ENCODE assay signal across 16 cellular contexts in genomic region chr1:204875255-204875654, GRCh38. TPM values are rescaled to one million over a fixed set of nuclear protein-coding genes. Genes with fewer than 3 reads are reported as not detected.
A peak's percentile ranks its signal among the peaks of the same experiment; 100 is the strongest.
DNase-seq lines count a peak whose midpoint lies in the region; TF ChIP-seq lines count a peak whose summit lies in the region.
"Had no signal": no experiment of that assay in that cellular context is flagged by ENCODE, and none has a peak within 500 bp of the region (broad histone marks: within the 10 kb centered on the region; RNA-seq: fewer than 3 reads in every experiment).

No MANE protein-coding gene starts in this region.

- no peak for TF ChIP-seq CTCF in dorsolateral prefrontal cortex (IDR thresholded peaks at IDR 0.05 in 54 of 56, conservative IDR thresholded peaks at IDR 0.05 in 2 of 56; ENCODE audit: low read depth in 1 of 56, partially characterized antibody in 56 of 56)
- no peak for TF ChIP-seq CTCF in prostate gland (IDR thresholded peaks at IDR 0.05)
- no peak for TF ChIP-seq CTCF in ovary (IDR thresholded peaks at IDR 0.05)

- TF ChIP-seq POLR2A in prostate gland (IDR thresholded peaks at IDR 0.05): no peak
- TF ChIP-seq POLR2A in ovary (IDR thresholded peaks at IDR 0.05): no peak

- no peak overlapping the region for H3K4me3 Mint-ChIP-seq in activated CD4-positive, alpha-beta memory T cell treated with anti-CD3 and anti-CD28 coated beads for 36 hours
- H3K4me3 Mint-ChIP-seq: B cell; CD8-positive, alpha-beta T cell had no signal

- intact Hi-C loops in dorsolateral prefrontal cortex (cut with DNase I) (no loop called here), prostate gland (cut with DNase I) (no loop called here), ovary (cut with DNase I) (no loop called here)
- intact Hi-C loops in activated CD4-positive, alpha-beta memory T cell treated with anti-CD3 and anti-CD28 coated beads for 36 hours (cut with micrococcal nuclease): no loop called here

- H3K36me3 ChIP-seq in prostate gland (no peaks in the 10 kb centered on the region), ovary (no peaks in the 10 kb centered on the region)
- H3K36me3 ChIP-seq: BLaER1 treated with 17β-estradiol and CSF1 and Interleukin-3, amounts not matched to agents 10 nM and 100 nM; HAP-1 had no signal

- H3K4me1 ChIP-seq in prostate gland (replicated peaks) (no peaks in the 10 kb centered on the region), ovary (ENCODE audit: insufficient read depth) (peaks cover 39% of the 10 kb centered on the region)

- no peak overlapping the region for H3K27ac Mint-ChIP-seq in activated CD4-positive, alpha-beta memory T cell treated with anti-CD3 and anti-CD28 coated beads for 36 hours
- H3K27ac Mint-ChIP-seq: B cell; CD8-positive, alpha-beta T cell had no signal

- H3K36me3 Mint-ChIP-seq in activated CD4-positive, alpha-beta memory T cell treated with anti-CD3 and anti-CD28 coated beads for 36 hours: no peaks in the 10 kb centered on the region
- H3K36me3 Mint-ChIP-seq: CD8-positive, alpha-beta T cell had no signal

- H3K4me1 Mint-ChIP-seq in activated CD4-positive, alpha-beta memory T cell treated with anti-CD3 and anti-CD28 coated beads for 36 hours (ENCODE audit: low read depth): no peaks in the 10 kb centered on the region
- H3K4me1 Mint-ChIP-seq: B cell had no signal

- peak overlapping the region in 4 of 59 donors; percentile 59 to 74 (median 62) for H3K4me3 ChIP-seq in dorsolateral prefrontal cortex
- no peak overlapping the region for H3K4me3 ChIP-seq in prostate gland
- H3K4me3 ChIP-seq in ovary: no peak overlapping the region
- H3K4me3 ChIP-seq: BLaER1 treated with 17β-estradiol and CSF1 and Interleukin-3, amounts not matched to agents 10 nM and 100 nM; HAP-1 had no signal

- CTCF ChIA-PET in activated CD4-positive, alpha-beta memory T cell treated with anti-CD3 and anti-CD28 coated beads for 36 hours (lab: Charles Lee): no interaction called here

- H3K27me3 ChIP-seq in dorsolateral prefrontal cortex (no peaks in the 10 kb centered on the region), prostate gland (replicated peaks; ENCODE audit: insufficient read depth) (no peaks in the 10 kb centered on the region), ovary (no peaks in the 10 kb centered on the region)
- H3K27me3 ChIP-seq: BLaER1 treated with 17β-estradiol and CSF1 and Interleukin-3, amounts not matched to agents 10 nM and 100 nM had no signal

- no peaks in the 10 kb centered on the region for H3K9me3 ChIP-seq in prostate gland
- H3K9me3 ChIP-seq in ovary: no peaks in the 10 kb centered on the region
- H3K9me3 ChIP-seq: BLaER1 treated with 17β-estradiol and CSF1 and Interleukin-3, amounts not matched to agents 10 nM and 100 nM; HAP-1 had no signal

- DNase-seq in dorsolateral prefrontal cortex (peak in 1 of 10 donors; percentile 8), iPS-NIHi11 (ENCODE audit: low spot score) (peak; percentile 41), substantia nigra (lab: John Stamatoyannopoulos, UW) (no peak), prostate gland (ENCODE audit: low spot score) (no peak), ovary (no peak)
- DNase-seq in activated CD4-positive, alpha-beta memory T cell treated with anti-CD3 and anti-CD28 coated beads for 36 hours: no peak
- DNase-seq: Calu3; CD8-positive, alpha-beta T cell; DMS79 treated with DMSO at 0.1 percent for 48 hours; GF-D8; GOT3 had no signal

- POLR2A ChIA-PET in activated CD4-positive, alpha-beta memory T cell treated with anti-CD3 and anti-CD28 coated beads for 36 hours (lab: Charles Lee): no interaction called here

- WGBS in prostate gland: 75% methylated on average over 4 of the region's 4 CpGs
- 81 to 83% (median 82%) methylated on average over 4 of the region's 4 CpGs for WGBS in ovary, 3 donors

- TF ChIP-seq EP300 in ovary (IDR thresholded peaks at IDR 0.05): no peak

- H3K9me3 Mint-ChIP-seq in activated CD4-positive, alpha-beta memory T cell treated with anti-CD3 and anti-CD28 coated beads for 36 hours: no peaks in the 10 kb centered on the region
- H3K9me3 Mint-ChIP-seq: CD8-positive, alpha-beta T cell had no signal

- H3K27me3 Mint-ChIP-seq in activated CD4-positive, alpha-beta memory T cell treated with anti-CD3 and anti-CD28 coated beads for 36 hours: peaks cover 15% of the 10 kb centered on the region

- H3K27ac ChIP-seq in angular gyrus (ENCODE audit: low read depth, low read length) (peak overlapping the region; percentile 37), dorsolateral prefrontal cortex (peak overlapping the region in 49 of 59 donors; percentile 9 to 98 (median 93)), substantia nigra (ENCODE audit: low read depth, low read length, poor library complexity, severe bottlenecking) (peak overlapping the region; percentile 97), prostate gland (no peak overlapping the region), ovary (no peak overlapping the region)
- H3K27ac ChIP-seq: BLaER1 treated with 17β-estradiol and CSF1 and Interleukin-3, amounts not matched to agents 10 nM and 100 nM; HL-60 had no signal

RNA-seq across cellular contexts. Expression of gene NFASC, which starts 4.6 kb away (rescaled TPM):
- total RNA-seq in dorsolateral prefrontal cortex: 100 to 1,000 TPM; 229 to 728 (median 364) TPM
- total RNA-seq in activated CD4-positive, alpha-beta memory T cell treated with anti-CD3 and anti-CD28 coated beads for 36 hours: under 1 TPM; 0.24 to 0.27 TPM
- total RNA-seq in prostate gland: 10 to 100 TPM in 1 of 2 donors, 1 to 10 TPM in 1; 3.7 to 13.2 TPM
- 10 to 100 TPM in 6 of 7 donors, 1 to 10 TPM in 1; 9.3 to 73.2 (median 19.0) TPM for total RNA-seq in ovary
- 10 to 100 TPM; 20.9 to 52.6 TPM for polyA plus RNA-seq in ovary
- total RNA-seq: Calu3; CD8-positive, alpha-beta T cell had no signal

Comparison
In these comparisons a context has a peak if more than half of its experiments do, and no peak if none do; other contexts are left out.
1. H3K27ac ChIP-seq: peak in angular gyrus (single experiment), dorsolateral prefrontal cortex (49 of 59) and substantia nigra (single experiment); none in prostate gland (0 of 2) and ovary (0 of 2).